In the genomic region with DNA sequence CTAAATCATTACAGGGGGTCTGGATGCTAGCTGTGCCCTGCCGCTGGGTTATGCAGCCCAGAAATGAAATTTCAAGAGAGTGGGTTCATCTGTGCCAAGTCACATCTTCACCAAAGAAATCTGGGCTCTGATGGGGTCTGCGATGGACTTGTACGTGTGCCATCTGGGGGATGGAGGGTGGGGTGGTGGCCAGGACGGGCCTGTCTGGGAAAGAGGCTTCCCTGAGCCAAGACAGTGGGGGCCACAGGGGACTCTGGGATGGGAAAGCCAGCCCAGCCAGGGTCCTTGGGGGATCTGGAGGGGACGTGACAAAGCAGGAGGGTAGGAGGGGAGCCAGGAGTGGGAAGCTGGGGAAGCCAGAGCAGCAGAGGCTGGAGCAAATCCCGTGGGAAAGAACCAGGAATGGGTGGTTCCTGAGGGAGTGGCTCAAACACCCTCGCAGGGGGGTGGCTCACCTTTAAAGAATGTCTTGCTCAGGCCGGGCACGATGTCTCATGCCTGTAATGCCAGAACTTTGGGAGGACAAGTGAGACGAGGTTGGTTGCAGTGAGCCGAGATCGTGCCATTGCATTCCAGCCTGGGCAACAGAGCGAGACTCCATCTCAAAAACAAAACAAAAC, we compare ENCODE assay signal across 1 cellular context.
TF ChIP-seq lines count a peak whose summit lies in the region.

No MANE protein-coding gene starts in this region.

TF ChIP-seq in GM23338, 12 proteins besides CTCF, POLR2A, EP300 and RAD21:
- TF ChIP-seq JUNB (IDR thresholded peaks at IDR 0.05; ENCODE audit: unreplicated experiment) (no peak), STAT1 (IDR thresholded peaks at IDR 0.05; ENCODE audit: unreplicated experiment) (no peak), REST (IDR thresholded peaks at IDR 0.05; ENCODE audit: unreplicated experiment) (no peak), ETS1 (IDR thresholded peaks at IDR 0.05) (no peak), NANOG (IDR thresholded peaks at IDR 0.05; ENCODE audit: borderline replicate concordance) (no peak), ZNF114 (CRISPR knock-in tag; IDR thresholded peaks at IDR 0.05) (no peak), EZH2 (IDR thresholded peaks at IDR 0.05; ENCODE audit: low read depth, unreplicated experiment) (no peak), EZH2phosphoT487 (IDR thresholded peaks at IDR 0.05; ENCODE audit: unreplicated experiment) (no peak), ZNF331 (CRISPR knock-in tag; IDR thresholded peaks at IDR 0.05; ENCODE audit: low read depth) (no peak), POLR2AphosphoS5 (IDR thresholded peaks at IDR 0.05; ENCODE audit: low read depth) (no peak), ZNF462 (CRISPR knock-in tag; IDR thresholded peaks at IDR 0.05) (no peak), CREB1 (CRISPR knock-in tag; IDR thresholded peaks at IDR 0.05; ENCODE audit: low read depth) (no peak)
